In the genomic region with DNA sequence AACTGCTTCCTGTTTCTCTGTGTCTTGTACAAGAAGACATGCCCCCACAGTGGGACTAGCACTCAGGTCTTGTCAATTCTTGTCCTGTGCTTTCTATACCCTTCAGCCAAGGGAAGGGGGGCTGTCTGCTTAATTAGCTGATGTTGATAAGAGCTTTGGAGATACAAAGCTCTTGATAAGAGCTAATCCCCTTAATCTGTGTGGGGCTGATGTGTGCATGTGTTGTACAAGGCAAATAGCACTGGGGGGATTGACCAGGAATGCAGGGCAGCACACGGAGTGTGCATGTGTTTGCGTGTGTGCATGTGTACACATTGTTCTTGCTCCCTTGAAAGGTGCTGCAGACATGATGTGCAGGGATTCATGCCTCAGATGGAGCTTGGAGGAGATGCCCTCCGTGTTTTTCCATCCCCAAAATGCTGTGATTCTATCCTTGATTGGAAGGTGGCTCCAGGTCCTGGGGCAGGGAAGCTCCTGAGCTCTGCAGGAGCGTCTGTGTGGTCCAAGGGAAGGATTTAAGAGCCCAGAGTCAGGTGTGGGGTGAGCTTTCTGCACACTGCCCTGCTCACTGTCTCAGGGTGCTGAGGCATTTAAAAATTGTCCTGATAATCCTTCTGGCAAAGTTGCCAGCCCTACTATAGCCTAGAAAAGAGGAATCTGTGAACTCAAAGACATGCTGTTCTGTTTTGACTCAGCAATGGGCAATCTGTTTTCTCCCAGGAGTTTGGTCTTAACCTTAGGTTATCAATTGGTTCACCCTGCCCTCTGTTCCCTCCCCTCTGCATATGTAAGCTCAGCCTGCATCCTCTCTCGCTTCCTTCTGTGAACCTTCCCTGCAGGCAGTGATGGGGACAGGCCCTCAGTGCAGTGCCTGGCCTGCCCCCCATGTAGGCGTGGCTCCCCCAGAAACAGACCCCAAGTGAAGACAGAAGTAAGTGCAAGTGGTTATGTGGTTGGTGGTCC, we compare ENCODE assay signal across 12 cellular contexts.
DNase-seq lines count a peak whose midpoint lies in the region; ATAC-seq and TF ChIP-seq lines count a peak whose summit lies in the region.
"Had no signal": no experiment of that assay in that cellular context is flagged by ENCODE, and none has a peak within 500 bp of the region (broad histone marks: within the 10 kb centered on the region; RNA-seq: fewer than 3 reads in every experiment).

No MANE protein-coding gene starts in this region.

- peaks cover 29% of the 10 kb centered on the region for H3K4me1 ChIP-seq in OCI-LY3 (ENCODE audit: low read length)

- H3K4me3 Mint-ChIP-seq in stimulated activated effector memory CD8-positive, alpha-beta T cell treated with anti-CD3 and anti-CD28 coated beads, Interleukin-12 subunit alpha, Interleukin-12 subunit beta, amount 100 ng/mL, for 72 hours: no peak overlapping the region
- no peak overlapping the region for H3K4me3 Mint-ChIP-seq in activated naive CD4-positive, alpha-beta T cell treated with anti-CD3 and anti-CD28 coated beads for 36 hours
- H3K4me3 Mint-ChIP-seq: CD4-positive, alpha-beta T cell had no signal

- no peaks in the 10 kb centered on the region for H3K27me3 ChIP-seq in OCI-LY3 (ENCODE audit: low read depth, low read length)
- H3K27me3 ChIP-seq: colonic mucosa had no signal

- H3K27me3 Mint-ChIP-seq in activated naive CD4-positive, alpha-beta T cell treated with anti-CD3 and anti-CD28 coated beads for 36 hours (ENCODE audit: low read depth): peaks cover 8% of the 10 kb centered on the region

- H3K4me1 Mint-ChIP-seq in stimulated activated effector memory CD8-positive, alpha-beta T cell treated with anti-CD3 and anti-CD28 coated beads, Interleukin-12 subunit alpha, Interleukin-12 subunit beta, amount 100 ng/mL, for 72 hours: no peaks in the 10 kb centered on the region
- peaks cover 13% of the 10 kb centered on the region for H3K4me1 Mint-ChIP-seq in activated naive CD4-positive, alpha-beta T cell treated with anti-CD3 and anti-CD28 coated beads for 36 hours (ENCODE audit: low read depth)

- H2AFZ ChIP-seq in OCI-LY3 (ENCODE audit: low read depth, low read length): no peak overlapping the region; the same call in 1 of the 2 replicates

- H3K4me3 ChIP-seq in OCI-LY3 (ENCODE audit: low read length): peak overlapping the region; percentile 59
- H3K4me3 ChIP-seq: colonic mucosa, SK-N-MC had no signal

- no peaks in the 10 kb centered on the region for H3K79me2 ChIP-seq in OCI-LY3 (ENCODE audit: low read length)

- H3K9ac ChIP-seq in OCI-LY3 (ENCODE audit: low read length): peak overlapping the region; percentile 35; the same call in 1 of the 2 replicates

- H3K9me3 ChIP-seq in OCI-LY3 (ENCODE audit: insufficient read depth, low read length): no peaks in the 10 kb centered on the region
- H3K9me3 ChIP-seq: colonic mucosa had no signal

- no peaks in the 10 kb centered on the region for H3K36me3 ChIP-seq in OCI-LY3 (replicated peaks; ENCODE audit: low read depth, low read length)
- H3K36me3 ChIP-seq: colonic mucosa had no signal

- CTCF ChIA-PET in activated naive CD4-positive, alpha-beta T cell treated with anti-CD3 and anti-CD28 coated beads for 36 hours (lab: Charles Lee): no interaction called here

- no peak overlapping the region for H3K27ac Mint-ChIP-seq in stimulated activated effector memory CD8-positive, alpha-beta T cell treated with anti-CD3 and anti-CD28 coated beads, Interleukin-12 subunit alpha, Interleukin-12 subunit beta, amount 100 ng/mL, for 72 hours
- no peak overlapping the region for H3K27ac Mint-ChIP-seq in activated naive CD4-positive, alpha-beta T cell treated with anti-CD3 and anti-CD28 coated beads for 36 hours
- H3K27ac Mint-ChIP-seq: CD4-positive, alpha-beta T cell had no signal

- peak overlapping the region; percentile 90 for H3K4me2 ChIP-seq in OCI-LY3 (ENCODE audit: low read length)

- peaks cover 9% of the 10 kb centered on the region for H3K9me3 Mint-ChIP-seq in stimulated activated effector memory CD8-positive, alpha-beta T cell treated with anti-CD3 and anti-CD28 coated beads, Interleukin-12 subunit alpha, Interleukin-12 subunit beta, amount 100 ng/mL, for 72 hours
- H3K9me3 Mint-ChIP-seq in activated naive CD4-positive, alpha-beta T cell treated with anti-CD3 and anti-CD28 coated beads for 36 hours: peaks cover 12% of the 10 kb centered on the region

- TF ChIP-seq CTCF in GM10266 (IDR thresholded peaks at IDR 0.05; ENCODE audit: control insufficient read depth, insufficient read depth, low read depth, missing control alignments) (no peak), OCI-LY3 (IDR thresholded peaks at IDR 0.05; ENCODE audit: low read depth, low read length) (no peak)

- H3K36me3 Mint-ChIP-seq in stimulated activated effector memory CD8-positive, alpha-beta T cell treated with anti-CD3 and anti-CD28 coated beads, Interleukin-12 subunit alpha, Interleukin-12 subunit beta, amount 100 ng/mL, for 72 hours: no peaks in the 10 kb centered on the region
- no peaks in the 10 kb centered on the region for H3K36me3 Mint-ChIP-seq in activated naive CD4-positive, alpha-beta T cell treated with anti-CD3 and anti-CD28 coated beads for 36 hours (ENCODE audit: low read depth)

- ATAC-seq in GM19324 (IDR thresholded peaks at IDR 0.05; ENCODE audit: low FRiP score, unreplicated experiment) (peak; percentile 70), HG02852 (IDR thresholded peaks at IDR 0.05; ENCODE audit: unreplicated experiment) (peak; percentile 54)
- no peak for ATAC-seq in stimulated activated effector memory CD8-positive, alpha-beta T cell treated with anti-CD3 and anti-CD28 coated beads, Interleukin-12 subunit alpha, Interleukin-12 subunit beta, amount 100 ng/mL, for 72 hours

- H3K27ac ChIP-seq in OCI-LY3 (ENCODE audit: low read length): peak overlapping the region; percentile 70
- H3K27ac ChIP-seq: colonic mucosa, SK-N-MC had no signal

- intact Hi-C loops in activated naive CD4-positive, alpha-beta T cell treated with anti-CD3 and anti-CD28 coated beads for 36 hours (cut with micrococcal nuclease): no loop called here

- DNase-seq in GM10266 (ENCODE audit: extremely low spot score) (peak; percentile 63), inferior parietal cortex (ENCODE audit: extremely low spot score) (no peak), SK-N-DZ (ENCODE audit: low spot score) (no peak)
- DNase-seq in stimulated activated effector memory CD8-positive, alpha-beta T cell treated with anti-CD3 and anti-CD28 coated beads, Interleukin-12 subunit alpha, Interleukin-12 subunit beta, amount 100 ng/mL, for 72 hours (ENCODE audit: low spot score in 2 of 2): no peak
- no peak for DNase-seq in activated naive CD4-positive, alpha-beta T cell treated with anti-CD3 and anti-CD28 coated beads for 36 hours
- DNase-seq: CD4-positive, alpha-beta T cell; NCI-H187 had no signal

- no peaks in the 10 kb centered on the region for H4K20me1 ChIP-seq in OCI-LY3 (ENCODE audit: insufficient read depth, low read length)
